In the genomic region with DNA sequence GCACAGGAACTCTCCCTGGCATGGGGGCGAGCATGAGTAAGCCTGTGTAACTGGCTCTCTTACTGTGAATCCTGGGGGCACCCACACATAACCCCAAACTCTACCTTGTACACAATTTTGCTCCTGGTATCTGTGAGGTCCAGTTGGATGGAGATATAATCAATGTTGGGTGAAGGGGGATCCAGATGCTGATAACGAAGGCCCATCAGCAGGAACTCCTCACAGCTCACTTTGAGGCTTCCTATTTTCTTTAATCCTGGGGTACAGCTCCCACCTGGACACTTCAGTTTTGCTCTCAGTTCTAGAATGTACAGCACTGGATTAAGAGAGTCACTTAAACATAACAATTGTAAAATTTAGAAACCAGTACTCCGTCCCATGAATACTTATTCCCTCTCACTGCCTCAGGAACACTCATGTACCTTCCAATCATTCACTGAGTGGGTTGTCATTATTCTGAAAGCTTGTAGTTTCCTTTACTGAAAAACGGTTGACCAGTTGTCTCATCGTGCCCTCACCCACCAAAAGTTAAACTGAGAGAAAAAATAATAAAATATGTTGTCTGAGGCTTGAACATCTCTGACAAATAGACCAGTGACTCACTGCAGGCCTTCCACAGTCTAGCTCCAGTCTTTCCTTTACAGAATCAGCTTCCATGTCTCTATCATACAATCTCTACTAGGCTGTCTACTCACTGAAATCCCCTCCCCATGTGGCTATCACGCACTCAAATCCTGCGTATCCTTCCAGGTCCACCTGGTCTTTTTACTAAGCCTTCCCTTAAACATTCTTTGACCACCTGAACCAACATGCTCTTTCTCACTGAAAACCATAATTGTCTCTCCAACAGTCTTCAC, we compare ENCODE assay signal across 4 cellular contexts.
"Had no signal": no experiment of that assay in that cellular context is flagged by ENCODE, and none has a peak within 500 bp of the region (broad histone marks: within the 10 kb centered on the region; RNA-seq: fewer than 3 reads in every experiment).

No MANE protein-coding gene starts in this region.

- DNase-seq: H9, HCEC 1CT had no signal

- H3K27ac Mint-ChIP-seq: GM23338, IgD-negative memory B cell had no signal

- H3K4me1 Mint-ChIP-seq: GM23338, H9 had no signal

- H3K9me3 Mint-ChIP-seq: GM23338, H9 had no signal

- H3K36me3 Mint-ChIP-seq: IgD-negative memory B cell had no signal

- H3K4me3 Mint-ChIP-seq: GM23338, H9, IgD-negative memory B cell had no signal

- ATAC-seq: GM23338 had no signal
